ENCODE assay signal across 8 cellular contexts in the genomic region with DNA sequence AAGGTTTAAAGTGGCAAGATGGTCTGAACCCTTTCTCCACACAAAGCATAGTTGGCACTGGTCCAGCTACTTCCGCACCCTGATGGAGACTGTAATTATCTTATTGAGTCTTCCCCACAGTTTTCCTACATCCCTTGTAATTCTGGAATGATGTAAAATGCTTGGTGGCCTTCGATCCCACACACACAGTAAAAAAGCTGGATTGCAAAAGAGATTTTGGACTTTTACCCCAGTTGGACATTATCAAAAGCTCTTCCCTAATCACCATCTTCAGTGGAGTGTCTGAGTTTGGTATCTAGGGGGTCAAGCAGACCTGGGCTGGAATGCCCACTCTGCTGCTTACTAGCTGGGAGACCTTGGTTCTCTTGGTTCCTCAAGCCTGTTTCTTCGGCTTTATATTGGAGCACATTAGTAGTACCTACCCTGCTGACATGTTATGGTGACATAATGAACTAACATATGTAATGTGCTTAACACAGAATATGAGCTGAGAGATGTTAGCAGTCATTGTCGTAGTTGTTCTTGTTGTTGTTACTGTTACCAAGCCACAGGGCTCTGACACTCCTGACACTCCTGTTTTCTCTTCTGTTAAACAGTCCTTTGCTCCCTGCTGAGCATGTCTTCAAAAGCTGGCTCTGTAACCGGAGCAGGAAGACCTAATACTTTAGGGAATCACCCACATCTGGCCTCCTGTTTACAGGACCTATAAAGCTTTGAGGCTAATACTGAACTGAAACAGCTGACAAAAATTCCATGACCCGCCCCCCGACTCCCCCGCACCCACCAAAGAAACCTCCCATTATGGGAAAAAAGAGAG. TPM values are rescaled to one million over a fixed set of nuclear protein-coding genes. Genes with fewer than 3 reads are reported as not detected.
DNase-seq lines count a peak whose midpoint lies in the region; ATAC-seq, FAIRE-seq and TF ChIP-seq lines count a peak whose summit lies in the region.

No MANE protein-coding gene starts in this region.

- peak; percentile 13 for FAIRE-seq in bronchial epithelial cell (lab: Jason Lieb, UNC)

- peak overlapping the region; percentile 17 to 38 (median 26) for H3K27ac ChIP-seq in thyroid gland

- H3K36me3 ChIP-seq in bronchial epithelial cell (ENCODE audit: control insufficient read depth, insufficient read depth, low read length) (no peaks in the 10 kb centered on the region), thyroid gland (no peaks in the 10 kb centered on the region)

- no peaks in the 10 kb centered on the region for H3K9me3 ChIP-seq in thyroid gland

- 59 to 74% methylated on average over 8 of the region's 8 CpGs for WGBS in thyroid gland, 2 donors

- intact Hi-C loops in left colon (cut with DNase I, micrococcal nuclease) (no loop called here), thyroid gland (cut with DNase I) (no loop called here)

- DNase-seq in M059J (ENCODE audit: low read depth) (peak; percentile 62), bronchial epithelial cell (ENCODE audit: low read depth) (peak; percentile 54), left colon (peak in 1 of 2 donors; percentile 25), thyroid gland (no peak), G401 (ENCODE audit: low spot score) (no peak), hippocampal formation (lab: John Stamatoyannopoulos, UW) (no peak), COLO829 (ENCODE audit: low spot score) (no peak)

- H3K4me3 ChIP-seq in bronchial epithelial cell (ENCODE audit: low read depth, low read length) (no peak overlapping the region), thyroid gland (replicated peaks in 1 of 3) (no peak overlapping the region)

- no peaks in the 10 kb centered on the region for H3K4me1 ChIP-seq in thyroid gland

- H3K27me3 ChIP-seq in bronchial epithelial cell (ENCODE audit: control insufficient read depth, insufficient read depth, low read length) (no peaks in the 10 kb centered on the region), thyroid gland (no peaks in the 10 kb centered on the region)

- in situ Hi-C loops in G401 (cut with HindIII; ENCODE audit: low sequenced_read_pairs), result no loop called here

- no peak for TF ChIP-seq POLR2A in thyroid gland (IDR thresholded peaks at IDR 0.05)

- ATAC-seq in left colon, result peak; percentile 31
- no peak for ATAC-seq in GM18867 (IDR thresholded peaks at IDR 0.05; ENCODE audit: unreplicated experiment)

- no peak for TF ChIP-seq CTCF in bronchial epithelial cell (IDR thresholded peaks at IDR 0.05; ENCODE audit: insufficient read depth, low read length, severe bottlenecking)
- no peak for TF ChIP-seq CTCF in thyroid gland (IDR thresholded peaks at IDR 0.05)

RNA-seq across cellular contexts. Expression of a gene that starts 4.8 kb away (rescaled TPM):
- total RNA-seq in M059J (2014; rRNA removed; shearing (Covaris generic)), result 58.5 and 81.9 TPM in 2 replicates
- total RNA-seq in bronchial epithelial cell (9.0 and 31.6 TPM in 2 replicates), left colon (10 to 100 TPM in 1 of 2 donors, 1 to 10 TPM in 1; 4.5 to 10.5 TPM), thyroid gland (10 to 100 TPM in 3 of 4 donors, 1 to 10 TPM in 1; 6.1 to 24.1 (median 12.5) TPM)
- total RNA-seq in G401 (2014; rRNA removed; shearing (Covaris generic)), result 11.3 and 13.4 TPM in 2 replicates

RNA-seq across cellular contexts. Expression of a gene that starts 12.2 kb away (rescaled TPM):
- 52.0 and 66.0 TPM in 2 replicates for total RNA-seq in M059J (2014; rRNA removed; shearing (Covaris generic))
- total RNA-seq in bronchial epithelial cell (16.6 and 18.1 TPM in 2 replicates), left colon (100 to 1,000 TPM in 1 of 2 donors, 10 to 100 TPM in 1; 93.9 to 154 TPM), thyroid gland (10 to 100 TPM; 33.5 to 45.9 (median 35.2) TPM)
- 110 and 111 TPM in 2 replicates for total RNA-seq in G401 (2014; rRNA removed; shearing (Covaris generic))

Comparison
In these comparisons a context has a peak if more than half of its experiments do, and no peak if none do; other contexts are left out.
1. DNase-seq: peak in M059J (single experiment) and bronchial epithelial cell (single experiment); none in thyroid gland (0 of 2), G401 (single experiment), hippocampal formation (0 of 2) and COLO829 (single experiment).